Comparison of ENCODE assay signal across 1 cellular context in genomic region chr7:50869108-50869716, GRCh38.
TF ChIP-seq lines count a peak whose summit lies in the region.

No MANE protein-coding gene starts in this region.

TF ChIP-seq in WTC11, 78 proteins besides CTCF, POLR2A, EP300 and RAD21 (continued from another document):
- TF ChIP-seq, protein P1, sequence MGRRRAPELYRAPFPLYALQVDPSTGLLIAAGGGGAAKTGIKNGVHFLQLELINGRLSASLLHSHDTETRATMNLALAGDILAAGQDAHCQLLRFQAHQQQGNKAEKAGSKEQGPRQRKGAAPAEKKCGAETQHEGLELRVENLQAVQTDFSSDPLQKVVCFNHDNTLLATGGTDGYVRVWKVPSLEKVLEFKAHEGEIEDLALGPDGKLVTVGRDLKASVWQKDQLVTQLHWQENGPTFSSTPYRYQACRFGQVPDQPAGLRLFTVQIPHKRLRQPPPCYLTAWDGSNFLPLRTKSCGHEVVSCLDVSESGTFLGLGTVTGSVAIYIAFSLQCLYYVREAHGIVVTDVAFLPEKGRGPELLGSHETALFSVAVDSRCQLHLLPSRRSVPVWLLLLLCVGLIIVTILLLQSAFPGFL (CRISPR knock-in tag; IDR thresholded peaks at IDR 0.05; ENCODE audit: borderline replicate concordance): no peak
- TF ChIP-seq GTF2I (CRISPR knock-in tag; conservative IDR thresholded peaks at IDR 0.05): no peak
- TF ChIP-seq FOXK1 (CRISPR knock-in tag; IDR thresholded peaks at IDR 0.05): no peak
- TF ChIP-seq CREB1 (CRISPR knock-in tag; IDR thresholded peaks at IDR 0.05): no peak
